Comparison of ENCODE assay signal across 9 cellular contexts in genomic region chr1:198756470-198756869, GRCh38.
DNase-seq lines count a peak whose midpoint lies in the region; ATAC-seq and TF ChIP-seq lines count a peak whose summit lies in the region.
"Had no signal": no experiment of that assay in that cellular context is flagged by ENCODE, and none has a peak within 500 bp of the region (broad histone marks: within the 10 kb centered on the region; RNA-seq: fewer than 3 reads in every experiment).

No MANE protein-coding gene starts in this region.

- no peak overlapping the region for H3K4me3 Mint-ChIP-seq in progenitor cell of endocrine pancreas (ENCODE audit: low read depth)

- peak in 53 of 56 donors; percentile 23 to 76 (median 51) for TF ChIP-seq CTCF in dorsolateral prefrontal cortex (IDR thresholded peaks at IDR 0.05 in 54 of 56, conservative IDR thresholded peaks at IDR 0.05 in 2 of 56; ENCODE audit: low read depth in 1 of 56, partially characterized antibody in 56 of 56)
- TF ChIP-seq CTCF in progenitor cell of endocrine pancreas (IDR thresholded peaks at IDR 0.05; ENCODE audit: unreplicated experiment): peak; percentile 28

- H3K27ac ChIP-seq in dorsolateral prefrontal cortex: no peak overlapping the region

- ATAC-seq in GM18907 (IDR thresholded peaks at IDR 0.05; ENCODE audit: unreplicated experiment): no peak
- ATAC-seq in GM21367 (IDR thresholded peaks at IDR 0.05; ENCODE audit: unreplicated experiment): no peak
- no peak for ATAC-seq in HG02678 (IDR thresholded peaks at IDR 0.05; ENCODE audit: unreplicated experiment)

- H3K36me3 Mint-ChIP-seq in progenitor cell of endocrine pancreas (ENCODE audit: insufficient read depth): no peaks in the 10 kb centered on the region

- no peaks in the 10 kb centered on the region for H3K27me3 ChIP-seq in dorsolateral prefrontal cortex

- no peaks in the 10 kb centered on the region for H3K27me3 Mint-ChIP-seq in progenitor cell of endocrine pancreas

- no peak overlapping the region for H3K27ac Mint-ChIP-seq in progenitor cell of endocrine pancreas

- intact Hi-C loops in dorsolateral prefrontal cortex (cut with DNase I): no loop called here

- H3K9me3 Mint-ChIP-seq in progenitor cell of endocrine pancreas (ENCODE audit: low read depth): no peaks in the 10 kb centered on the region

- no peak overlapping the region for H3K4me3 ChIP-seq in dorsolateral prefrontal cortex

- DNase-seq in SIG-M5 treated with dmso at 0.1 percent for 504 hours (lab: John Stamatoyannopoulos, UW; ENCODE audit: unreplicated experiment) (peak; percentile 22), SIG-M5 (lab: John Stamatoyannopoulos, UW) (no peak), NCI-H526 treated with DMSO at 0.1 percent for 48 hours (lab: John Stamatoyannopoulos, UW) (peak; percentile 5), dorsolateral prefrontal cortex (no peak), progenitor cell of endocrine pancreas (ENCODE audit: low spot score, unreplicated experiment) (no peak)
- DNase-seq: DMS79 had no signal

- H3K4me1 Mint-ChIP-seq in progenitor cell of endocrine pancreas (ENCODE audit: low read depth): no peaks in the 10 kb centered on the region

Comparison
In these comparisons a context has a peak if more than half of its experiments do, and no peak if none do; other contexts are left out.
1. DNase-seq: peak in SIG-M5 treated with dmso at 0.1 percent for 504 hours (single experiment) and NCI-H526 treated with DMSO at 0.1 percent for 48 hours (single experiment); none in SIG-M5 (single experiment), dorsolateral prefrontal cortex (0 of 10) and progenitor cell of endocrine pancreas (single experiment).